8 cellular contexts compared by ENCODE assay signal in the genomic region with DNA sequence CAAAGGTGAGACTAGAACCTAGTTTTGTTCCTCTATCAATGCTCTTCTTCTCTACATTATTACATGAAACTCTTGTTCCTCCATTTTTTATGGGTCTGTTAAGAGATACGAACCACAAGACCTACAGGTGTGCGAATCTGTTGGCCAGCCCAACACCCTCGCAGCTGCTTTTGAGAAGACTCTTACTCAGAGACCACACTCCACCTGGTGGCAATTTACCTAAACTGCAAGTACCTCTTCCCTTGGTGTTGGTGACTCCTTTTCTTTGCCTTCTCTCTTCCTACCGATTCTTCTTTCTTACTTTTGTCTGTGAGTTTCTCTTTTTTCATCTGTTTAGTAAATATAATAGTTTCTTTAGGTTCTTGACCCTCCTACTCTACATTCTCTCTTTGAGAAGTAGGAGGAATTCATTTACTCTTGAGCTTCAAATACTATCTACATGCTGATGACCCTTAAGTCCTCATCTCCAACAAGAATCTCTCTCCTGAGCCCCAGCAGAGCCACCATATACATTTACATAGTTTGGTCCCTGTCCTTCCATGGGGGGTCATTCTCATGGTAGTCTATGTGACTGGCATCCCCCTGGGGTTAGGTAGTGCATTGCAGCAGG.
A peak's percentile ranks its signal among the peaks of the same experiment; 100 is the strongest.
DNase-seq lines count a peak whose midpoint lies in the region; ATAC-seq and TF ChIP-seq lines count a peak whose summit lies in the region.

No MANE protein-coding gene starts in this region.

- peaks cover 2% of the 10 kb centered on the region; the same call in 1 of the 2 replicates for H3K4me1 ChIP-seq in iPS DF 6.9 (ENCODE audit: control insufficient read depth, insufficient read depth, low read length)

- peak; percentile 86 for ATAC-seq in HG02610 (IDR thresholded peaks at IDR 0.05; ENCODE audit: unreplicated experiment)
- ATAC-seq in T-cell (replicated peaks in 1 of 4): peak; percentile 50 to 64 (median 54)

- no peaks in the 10 kb centered on the region for H3K9me3 Mint-ChIP-seq in T-cell

- peak; percentile 72 for TF ChIP-seq CTCF in astrocyte of the cerebellum (IDR thresholded peaks at IDR 0.05; ENCODE audit: low read depth, low read length, missing control alignments)

- H3K27me3 Mint-ChIP-seq in T-cell: peaks cover 15% of the 10 kb centered on the region in 2 donors

- H3K27ac Mint-ChIP-seq in T-cell: no peak overlapping the region

- no peaks in the 10 kb centered on the region for H3K9me3 ChIP-seq in iPS DF 6.9 (ENCODE audit: control insufficient read depth, insufficient read depth, low read length)

- WGBS in iPS DF 6.9 (ENCODE audit: insufficient coverage, insufficient read length): no CpG with 5 or more reads among the region's 4 CpGs

- H3K27me3 ChIP-seq in iPS DF 6.9 (ENCODE audit: control insufficient read depth, insufficient read depth, low read length): no peaks in the 10 kb centered on the region

- H3K27ac ChIP-seq in iPS DF 6.9 (ENCODE audit: low read length): no peak overlapping the region

- H3K4me3 Mint-ChIP-seq in T-cell: no peak overlapping the region

- POLR2A ChIA-PET in T-cell (lab: Charles Lee): interaction anchor here in 1 of 2 donors (0.7 kb wide), 1 partner anchor 66 kb away, joined by 4 read pairs; no protein-coding TSS in a partner anchor

- no peaks in the 10 kb centered on the region for H3K36me3 ChIP-seq in iPS DF 6.9 (ENCODE audit: control insufficient read depth, insufficient read depth, low read length)

- no peak overlapping the region for H3K4me3 ChIP-seq in astrocyte of the cerebellum (ENCODE audit: low read depth, low read length)
- no peak overlapping the region for H3K4me3 ChIP-seq in iPS DF 6.9 (ENCODE audit: low read length)

- peak; percentile 60 for DNase-seq in NCI-H2171 treated with DMSO at 0.1 percent for 48 hours (lab: John Stamatoyannopoulos, UW)
- DNase-seq in NCI-H2171 (lab: John Stamatoyannopoulos, UW): no peak
- peak; percentile 74 for DNase-seq in NCI-H1092 (lab: John Stamatoyannopoulos, UW)
- peak in 33 of 34 experiments; percentile 2 to 61 (median 33) for DNase-seq in T-cell
- DNase-seq in astrocyte of the cerebellum (ENCODE audit: low read depth): peak; percentile 55
- peak; percentile 82 for DNase-seq in iPS DF 6.9 (ENCODE audit: low read depth, low spot score)
- peak; percentile 22 to 57 for DNase-seq in stimulated activated CD4-positive, alpha-beta T cell treated with anti-CD3 and anti-CD28 coated beads, Interleukin-15, amount 100 ng/mL, for 48 hours (ENCODE audit: low read depth in 2 of 2)

- H3K4me1 Mint-ChIP-seq in T-cell: peaks cover 0 to 4% (median 0%) of the 10 kb centered on the region in 3 donors

- in situ Hi-C loops in astrocyte of the cerebellum (cut with HindIII; ENCODE audit: low sequenced_read_pairs): no loop called here

- CTCF ChIA-PET in T-cell (lab: Charles Lee): interaction anchor here (0.5 to 4.2 kb wide), 14 partner anchors 10 to 397 kb away, joined by 3 to 53 read pairs (median 4); no protein-coding TSS in a partner anchor

- H3K36me3 Mint-ChIP-seq in T-cell: no peaks in the 10 kb centered on the region
